In the genomic region with DNA sequence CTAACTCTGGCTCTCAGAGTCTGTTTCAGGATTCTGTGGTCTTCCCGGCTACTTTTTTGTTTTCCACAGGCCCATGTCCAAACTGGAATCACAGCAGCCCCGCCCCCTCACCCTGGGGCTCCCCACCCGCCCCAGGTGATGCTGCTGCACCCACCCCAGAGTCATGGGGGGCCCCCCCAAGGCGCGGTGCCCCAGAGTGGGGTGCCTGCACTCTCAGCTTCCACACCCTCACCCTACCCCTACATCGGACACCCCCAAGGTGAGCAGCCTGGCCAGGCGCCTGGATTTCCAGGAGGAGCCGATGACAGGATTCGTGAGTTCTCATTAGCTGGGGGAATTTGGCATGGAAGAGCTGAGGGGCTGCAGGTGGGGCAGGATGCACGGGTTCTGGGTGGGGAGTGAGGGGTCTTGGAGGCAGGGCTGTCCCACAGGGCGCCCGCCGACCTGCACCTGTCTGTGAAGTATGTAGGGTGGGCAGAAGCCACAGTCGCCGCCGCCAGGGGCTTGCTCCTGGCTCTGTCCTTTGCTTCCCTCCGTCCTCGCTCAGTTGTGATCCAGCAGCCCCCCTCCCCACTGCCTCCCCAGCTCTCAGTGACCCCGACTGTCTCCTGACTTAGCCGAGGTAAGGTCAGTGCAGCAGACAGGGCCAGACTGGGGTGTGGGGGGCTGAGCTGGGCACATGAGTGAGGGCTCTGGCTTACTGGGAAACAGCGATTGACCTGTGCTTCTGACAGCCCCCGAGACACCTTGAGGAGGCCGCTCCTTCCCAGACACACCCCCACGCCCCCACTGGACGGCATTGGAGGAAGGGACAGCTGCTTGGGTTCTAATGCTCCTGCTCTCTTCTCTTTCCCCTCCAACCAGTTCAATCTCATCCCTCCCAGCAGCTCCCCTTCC, we compare ENCODE assay signal across 14 cellular contexts. TPM values are rescaled to one million over a fixed set of nuclear protein-coding genes. Genes with fewer than 3 reads are reported as not detected.
"Had no signal": no experiment of that assay in that cellular context is flagged by ENCODE, and none has a peak within 500 bp of the region (broad histone marks: within the 10 kb centered on the region; RNA-seq: fewer than 3 reads in every experiment).

No MANE protein-coding gene starts in this region.

- H3K4me3 Mint-ChIP-seq: activated CD4-positive, alpha-beta T cell treated with anti-CD3 and anti-CD28 coated beads for 36 hours; activated CD8-positive, alpha-beta T cell treated with anti-CD3 and anti-CD28 coated beads, Interleukin-2, amount 10 ng/mL, durations not matched to agents 7 days and 5 days; activated naive CD4-positive, alpha-beta T cell treated with anti-CD3 and anti-CD28 coated beads, Interleukin-2, amount 50 U/mL, for 24 hours; nephron had no signal

- H3K27me3 Mint-ChIP-seq: activated CD4-positive, alpha-beta T cell treated with anti-CD3 and anti-CD28 coated beads for 36 hours; activated naive CD4-positive, alpha-beta T cell treated with anti-CD3 and anti-CD28 coated beads, Interleukin-2, amount 50 U/mL, for 24 hours had no signal

- DNase-seq: activated CD4-positive, alpha-beta T cell treated with anti-CD3 and anti-CD28 coated beads for 36 hours; activated CD8-positive, alpha-beta memory T cell treated with anti-CD3 and anti-CD28 coated beads, Interleukin-2, amount 50 U/mL, for 48 hours; activated CD8-positive, alpha-beta T cell treated with anti-CD3 and anti-CD28 coated beads, Interleukin-2, amount 10 ng/mL, durations not matched to agents 7 days and 5 days; brain microvascular endothelial cell; dorsolateral prefrontal cortex; heart left ventricle; mesenchymal stem cell; sigmoid colon; stimulated activated CD4-positive, alpha-beta T cell treated with anti-CD3 and anti-CD28 coated beads, Interleukin-2, amount 100 ng/mL, for 48 hours; stimulated activated CD8-positive, alpha-beta memory T cell treated with anti-CD3 and anti-CD28 coated beads, Interleukin-4, amount 100 ng/mL, for 48 hours had no signal

- H3K9me3 Mint-ChIP-seq: activated naive CD4-positive, alpha-beta T cell treated with anti-CD3 and anti-CD28 coated beads, Interleukin-2, amount 50 U/mL, for 24 hours; nephron had no signal

- H3K4me1 Mint-ChIP-seq: nephron had no signal

- ATAC-seq: activated CD4-positive, alpha-beta T cell treated with anti-CD3 and anti-CD28 coated beads for 36 hours had no signal

- H3K27ac Mint-ChIP-seq: activated CD4-positive, alpha-beta T cell treated with anti-CD3 and anti-CD28 coated beads for 36 hours; activated CD8-positive, alpha-beta T cell treated with anti-CD3 and anti-CD28 coated beads, Interleukin-2, amount 10 ng/mL, durations not matched to agents 7 days and 5 days; activated naive CD4-positive, alpha-beta T cell treated with anti-CD3 and anti-CD28 coated beads, Interleukin-2, amount 50 U/mL, for 24 hours; nephron had no signal

RNA-seq across cellular contexts. Expression of a gene that starts 42.2 kb away (rescaled TPM):
- total RNA-seq: frontal cortex, vagina had no signal
